Comparison of ENCODE assay signal across 18 cellular contexts in genomic region chr15:86677316-86677715, GRCh38.
DNase-seq lines count a peak whose midpoint lies in the region; ATAC-seq and TF ChIP-seq lines count a peak whose summit lies in the region.
"Had no signal": no experiment of that assay in that cellular context is flagged by ENCODE, and none has a peak within 500 bp of the region (broad histone marks: within the 10 kb centered on the region; RNA-seq: fewer than 3 reads in every experiment).

No MANE protein-coding gene starts in this region.

- no peaks in the 10 kb centered on the region for H3K36me3 ChIP-seq in neural cell (ENCODE audit: insufficient read depth, low read length)

- TF ChIP-seq RAD21 in neural cell (conservative IDR thresholded peaks at IDR 0.05), result no peak

- no peaks in the 10 kb centered on the region for H3K79me2 ChIP-seq in neural cell (replicated peaks; ENCODE audit: insufficient read depth, low read length)

- no peak overlapping the region for H2AFZ ChIP-seq in neural cell (ENCODE audit: low read depth, low read length)

- DNase-seq in T-helper 2 cell treated with Interferon-gamma antibody and Interleukin-4, amounts not matched to agents 5 μg/mL and 100 μg/mL, for 36 hours (ENCODE audit: low spot score), result no peak
- DNase-seq in T-helper 2 cell (no peak), NCI-H2196 treated with DMSO at 0.1 percent for 48 hours (lab: John Stamatoyannopoulos, UW; ENCODE audit: unreplicated experiment) (no peak), D341Med (ENCODE audit: low spot score) (no peak), NK-92 (lab: John Stamatoyannopoulos, UW; ENCODE audit: unreplicated experiment) (no peak)
- DNase-seq in CD4-positive, alpha-beta T cell, result no peak
- DNase-seq in activated T-helper 2 cell treated with anti-CD3 and anti-CD28 coated beads, Interferon-gamma antibody, Interleukin-2, Interleukin-4, amounts not matched to agents 10 μg/mL and 5 μg/mL and 100 μg/mL, durations not matched to agents 14 hours and 24 hours and 36 hours (ENCODE audit: low spot score), result no peak
- DNase-seq: Calu3; DMS79 treated with DMSO at 0.1 percent for 48 hours; IMR-90; Kasumi-1; NCI-H2029; NCI-H524 treated with DMSO at 0.1 percent for 48 hours; NK-92 treated with Interleukin-12 subunit alpha and Interleukin-12 subunit beta, amount 100 ng/mL, for 24 hours; OCI-M1; RPMI8226 had no signal

- TF ChIP-seq CTCF in CD4-positive, alpha-beta T cell (IDR thresholded peaks at IDR 0.05), result no peak
- no peak for TF ChIP-seq CTCF in neural cell (IDR thresholded peaks at IDR 0.05; ENCODE audit: poor library complexity, severe bottlenecking)

- H3K9me3 ChIP-seq in CD4-positive, alpha-beta T cell (ENCODE audit: control insufficient read depth, low read length), result no peaks in the 10 kb centered on the region
- no peaks in the 10 kb centered on the region for H3K9me3 ChIP-seq in neural cell (ENCODE audit: low read length)

- no peak overlapping the region for H3K27ac Mint-ChIP-seq in T-helper 2 cell treated with Interferon-gamma antibody and Interleukin-4, amounts not matched to agents 5 μg/mL and 100 μg/mL, for 36 hours
- H3K27ac Mint-ChIP-seq in CD4-positive, alpha-beta T cell, result no peak overlapping the region
- H3K27ac Mint-ChIP-seq in activated T-helper 2 cell treated with anti-CD3 and anti-CD28 coated beads, Interferon-gamma antibody, Interleukin-2, Interleukin-4, amounts not matched to agents 10 μg/mL and 5 μg/mL and 100 μg/mL, durations not matched to agents 14 hours and 24 hours and 36 hours, result peak overlapping the region; percentile 13

- H3K36me3 Mint-ChIP-seq in T-helper 2 cell treated with Interferon-gamma antibody and Interleukin-4, amounts not matched to agents 5 μg/mL and 100 μg/mL, for 36 hours (ENCODE audit: low read depth), result no peaks in the 10 kb centered on the region
- H3K36me3 Mint-ChIP-seq in CD4-positive, alpha-beta T cell (ENCODE audit: low read depth), result no peaks in the 10 kb centered on the region
- H3K36me3 Mint-ChIP-seq in activated T-helper 2 cell treated with anti-CD3 and anti-CD28 coated beads, Interferon-gamma antibody, Interleukin-2, Interleukin-4, amounts not matched to agents 10 μg/mL and 5 μg/mL and 100 μg/mL, durations not matched to agents 14 hours and 24 hours and 36 hours (ENCODE audit: low read depth), result no peaks in the 10 kb centered on the region

- H3K4me3 ChIP-seq in neural cell (ENCODE audit: low read length), result no peak overlapping the region

- H4K20me1 ChIP-seq in neural cell (ENCODE audit: insufficient read depth), result no peaks in the 10 kb centered on the region

- TF ChIP-seq EP300 in neural cell (conservative IDR thresholded peaks at IDR 0.05; ENCODE audit: poor library complexity, severe bottlenecking), result no peak

- no peaks in the 10 kb centered on the region for H3F3A ChIP-seq in neural cell (ENCODE audit: insufficient read depth, low read length, poor library complexity, severe bottlenecking)

- no peaks in the 10 kb centered on the region for H3K27me3 ChIP-seq in CD4-positive, alpha-beta T cell (ENCODE audit: control insufficient read depth, insufficient read depth, low read length)
- H3K27me3 ChIP-seq in neural cell (ENCODE audit: insufficient read depth, low read depth, low read length), result no peaks in the 10 kb centered on the region

- H3K9me2 ChIP-seq in neural cell (ENCODE audit: insufficient read depth, low read length), result no peaks in the 10 kb centered on the region

- no peak overlapping the region for H3K4me2 ChIP-seq in neural cell (ENCODE audit: low read length)

- H3K4me1 Mint-ChIP-seq in T-helper 2 cell treated with Interferon-gamma antibody and Interleukin-4, amounts not matched to agents 5 μg/mL and 100 μg/mL, for 36 hours (ENCODE audit: low read depth), result peaks cover 4% of the 10 kb centered on the region
- H3K4me1 Mint-ChIP-seq in CD4-positive, alpha-beta T cell (ENCODE audit: low read depth), result no peaks in the 10 kb centered on the region
- H3K4me1 Mint-ChIP-seq in activated T-helper 2 cell treated with anti-CD3 and anti-CD28 coated beads, Interferon-gamma antibody, Interleukin-2, Interleukin-4, amounts not matched to agents 10 μg/mL and 5 μg/mL and 100 μg/mL, durations not matched to agents 14 hours and 24 hours and 36 hours (ENCODE audit: low read depth), result peaks cover 15% of the 10 kb centered on the region

- H3K27ac ChIP-seq in CD4-positive, alpha-beta T cell (ENCODE audit: low read depth, low read length), result no peak overlapping the region
- H3K27ac ChIP-seq in neural cell (ENCODE audit: low read length), result no peak overlapping the region
- H3K27ac ChIP-seq: C4-2B had no signal

- no peaks in the 10 kb centered on the region for H3K27me3 Mint-ChIP-seq in T-helper 2 cell treated with Interferon-gamma antibody and Interleukin-4, amounts not matched to agents 5 μg/mL and 100 μg/mL, for 36 hours (ENCODE audit: low read depth)
- H3K27me3 Mint-ChIP-seq in CD4-positive, alpha-beta T cell, result no peaks in the 10 kb centered on the region
- no peaks in the 10 kb centered on the region for H3K27me3 Mint-ChIP-seq in activated T-helper 2 cell treated with anti-CD3 and anti-CD28 coated beads, Interferon-gamma antibody, Interleukin-2, Interleukin-4, amounts not matched to agents 10 μg/mL and 5 μg/mL and 100 μg/mL, durations not matched to agents 14 hours and 24 hours and 36 hours (ENCODE audit: low read depth)

- CTCF ChIA-PET in CD4-positive, alpha-beta T cell (lab: Charles Lee), result no interaction called here

- no peak overlapping the region for H3K9ac ChIP-seq in neural cell (ENCODE audit: low read length)

- ATAC-seq in CD4-positive, alpha-beta T cell (ENCODE audit: poor library complexity), result no peak

- intact Hi-C loops in CD4-positive, alpha-beta T cell (cut with DNase I, micrococcal nuclease), result no loop called here
- intact Hi-C loops in activated T-helper 2 cell treated with anti-CD3 and anti-CD28 coated beads, Interferon-gamma antibody, Interleukin-2, Interleukin-4, amounts not matched to agents 10 μg/mL and 5 μg/mL and 100 μg/mL, durations not matched to agents 14 hours and 24 hours and 36 hours (cut with micrococcal nuclease), result no loop called here

- POLR2A ChIA-PET in CD4-positive, alpha-beta T cell (lab: Charles Lee), result no interaction called here

- peak overlapping the region; percentile 23 for H3K4me3 Mint-ChIP-seq in T-helper 2 cell treated with Interferon-gamma antibody and Interleukin-4, amounts not matched to agents 5 μg/mL and 100 μg/mL, for 36 hours
- peak overlapping the region; percentile 1 for H3K4me3 Mint-ChIP-seq in CD4-positive, alpha-beta T cell
- H3K4me3 Mint-ChIP-seq in activated T-helper 2 cell treated with anti-CD3 and anti-CD28 coated beads, Interferon-gamma antibody, Interleukin-2, Interleukin-4, amounts not matched to agents 10 μg/mL and 5 μg/mL and 100 μg/mL, durations not matched to agents 14 hours and 24 hours and 36 hours (ENCODE audit: low read depth), result peak overlapping the region; percentile 18

- peaks cover 4% of the 10 kb centered on the region for H3K9me3 Mint-ChIP-seq in T-helper 2 cell treated with Interferon-gamma antibody and Interleukin-4, amounts not matched to agents 5 μg/mL and 100 μg/mL, for 36 hours
- no peaks in the 10 kb centered on the region for H3K9me3 Mint-ChIP-seq in CD4-positive, alpha-beta T cell
- H3K9me3 Mint-ChIP-seq in activated T-helper 2 cell treated with anti-CD3 and anti-CD28 coated beads, Interferon-gamma antibody, Interleukin-2, Interleukin-4, amounts not matched to agents 10 μg/mL and 5 μg/mL and 100 μg/mL, durations not matched to agents 14 hours and 24 hours and 36 hours, result peaks cover 6% of the 10 kb centered on the region

TF ChIP-seq in neural cell, 6 proteins besides CTCF, POLR2A, EP300 and RAD21:
- TF ChIP-seq POLR2AphosphoS5 (IDR thresholded peaks at IDR 0.05) (no peak), SMC3 (conservative IDR thresholded peaks at IDR 0.05; ENCODE audit: poor library complexity) (no peak), REST (IDR thresholded peaks at IDR 0.05; ENCODE audit: borderline replicate concordance) (peak; percentile 62)
